Comparison of ENCODE assay signal across 26 cellular contexts in the genomic region with DNA sequence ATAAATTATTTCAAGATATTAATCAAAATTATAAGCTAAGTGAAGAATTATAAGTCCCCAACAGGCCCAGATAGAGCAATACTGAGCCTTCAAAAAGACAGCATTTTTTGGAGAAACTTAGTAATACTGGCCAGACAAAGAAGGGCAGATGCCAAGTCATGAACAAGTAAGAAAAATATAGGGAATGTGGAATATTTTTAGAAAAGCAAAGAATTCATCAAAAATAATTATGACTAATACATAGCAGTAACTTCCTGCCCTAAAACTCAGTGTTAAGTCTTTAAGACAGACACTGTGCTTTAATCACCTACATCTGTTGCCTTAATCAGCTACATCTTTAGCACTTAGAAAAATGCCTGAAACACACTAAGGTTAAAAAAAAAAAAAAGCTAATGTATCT. TPM values are rescaled to one million over a fixed set of nuclear protein-coding genes. Genes with fewer than 3 reads are reported as not detected.
DNase-seq lines count a peak whose midpoint lies in the region; ATAC-seq and TF ChIP-seq lines count a peak whose summit lies in the region.
"Had no signal": no experiment of that assay in that cellular context is flagged by ENCODE, and none has a peak within 500 bp of the region (broad histone marks: within the 10 kb centered on the region; RNA-seq: fewer than 3 reads in every experiment).

No MANE protein-coding gene starts in this region.

- no peak overlapping the region for H4K91ac ChIP-seq in IMR-90 (ENCODE audit: insufficient read depth, low read depth, low read length)

- ATAC-seq in IMR-90 (ENCODE audit: low read depth) (peak; percentile 24; the same call in 1 of the 2 replicates), HG03039 (IDR thresholded peaks at IDR 0.05; ENCODE audit: unreplicated experiment) (no peak)
- ATAC-seq: body of pancreas, left ventricle myocardium superior had no signal

- H3K4me2 ChIP-seq in IMR-90 (ENCODE audit: low read depth, low read length), result no peak overlapping the region

- no peak overlapping the region for H2BK5ac ChIP-seq in IMR-90 (ENCODE audit: low read depth, low read length, poor library complexity, severe bottlenecking)

- no peaks in the 10 kb centered on the region for H4K20me1 ChIP-seq in IMR-90 (ENCODE audit: insufficient read depth, low read length)

- H3K9ac ChIP-seq in IMR-90 (ENCODE audit: low read depth, low read length), result no peak overlapping the region

- TF ChIP-seq POLR2A in IMR-90 (IDR thresholded peaks at IDR 0.05; ENCODE audit: low read depth, low read length), result no peak

- TF ChIP-seq RAD21 in IMR-90 (IDR thresholded peaks at IDR 0.05; ENCODE audit: low read length), result no peak

- H3K4me3 Mint-ChIP-seq in chondrocyte (ENCODE audit: unreplicated experiment), result no peak overlapping the region
- H3K4me3 Mint-ChIP-seq: activated B cell treated with CpG ODN at 0.5 μM for 24 hours; activated naive CD8-positive, alpha-beta T cell treated with anti-CD3 and anti-CD28 coated beads for 36 hours; B cell; nephron progenitor cell had no signal

- no peak overlapping the region for H3K27ac ChIP-seq in IMR-90 (ENCODE audit: insufficient read depth, low read length)
- H3K27ac ChIP-seq: 22Rv1, body of pancreas, RWPE1, testis had no signal

- H2AFZ ChIP-seq in IMR-90 (replicated peaks; ENCODE audit: low read length, poor library complexity), result no peak overlapping the region

- peaks cover 33% of the 10 kb centered on the region for H3K4me1 Mint-ChIP-seq in chondrocyte (ENCODE audit: low read depth)
- H3K4me1 Mint-ChIP-seq: activated B cell treated with CpG ODN at 0.5 μM for 24 hours, B cell had no signal

- H2AK5ac ChIP-seq in IMR-90 (ENCODE audit: low read depth, low read length), result no peak overlapping the region

- H2BK15ac ChIP-seq in IMR-90 (ENCODE audit: low read depth, low read length), result no peak overlapping the region

- dilution Hi-C loops in IMR-90 (cut with HindIII; ENCODE audit: low sequenced_read_pairs, unreplicated experiment), result no loop called here

- H4K8ac ChIP-seq in IMR-90 (ENCODE audit: low read depth in 2 of 2, low read length in 2 of 2), result no peak overlapping the region

- POLR2A ChIA-PET in IMR-90 (lab: Charles Lee; ENCODE audit: unreplicated experiment), result interaction anchor here (0.6 kb wide), 1 partner anchor 183 kb away, joined by 4 read pairs; no protein-coding TSS in a partner anchor

- peak overlapping the region; percentile 65 for H3K27ac Mint-ChIP-seq in chondrocyte (ENCODE audit: unreplicated experiment)
- H3K27ac Mint-ChIP-seq: activated B cell treated with CpG ODN at 0.5 μM for 24 hours; activated naive CD8-positive, alpha-beta T cell treated with anti-CD3 and anti-CD28 coated beads for 36 hours; B cell; nephron progenitor cell had no signal

- H3K9me1 ChIP-seq in IMR-90 (ENCODE audit: insufficient read depth, low read length), result 0 out of 2 replicates have a peak, but pooled peaks cover 2% of the 10 kb centered on the region

- no peak overlapping the region for H2BK20ac ChIP-seq in IMR-90 (ENCODE audit: low read depth, low read length)

- H3K27me3 Mint-ChIP-seq in chondrocyte (ENCODE audit: low read depth), result no peaks in the 10 kb centered on the region
- H3K27me3 Mint-ChIP-seq: activated B cell treated with CpG ODN at 0.5 μM for 24 hours; activated naive CD8-positive, alpha-beta T cell treated with anti-CD3 and anti-CD28 coated beads for 36 hours; B cell had no signal

- DNase-seq in AG08395 (ENCODE audit: low spot score) (peak; percentile 29), IMR-90 (peak; percentile 33), chondrocyte (ENCODE audit: low spot score) (no peak), iris pigment epithelial cell (ENCODE audit: low read depth) (peak; percentile 42), GM19238 (ENCODE audit: insufficient read length, low spot score) (no peak), NCI-H82 treated with DMSO at 0.1 percent for 48 hours (lab: John Stamatoyannopoulos, UW; ENCODE audit: unreplicated experiment) (no peak), GDM1 (lab: John Stamatoyannopoulos, UW) (no peak)
- DNase-seq: activated B cell treated with CpG ODN at 0.5 μM for 24 hours; activated CD4-positive, alpha-beta T cell treated with anti-CD3 and anti-CD28 coated beads, Interleukin-2, amount 50 U/mL, for 48 hours; activated naive CD8-positive, alpha-beta T cell treated with anti-CD3 and anti-CD28 coated beads for 36 hours; body of pancreas; DMS79 treated with DMSO at 0.1 percent for 48 hours; KBM-7; left ventricle myocardium superior; midbrain; NCI-H1436; NCI-H2107; NCI-H510A; nephron progenitor cell; testis had no signal

- H2AK9ac ChIP-seq in IMR-90 (replicated peaks; ENCODE audit: low read depth, low read length, poor library complexity), result no peak overlapping the region

- no peak overlapping the region for H3K56ac ChIP-seq in IMR-90 (ENCODE audit: extremely low read depth, insufficient read depth, low read length)

- no peaks in the 10 kb centered on the region for H3K36me3 ChIP-seq in IMR-90 (ENCODE audit: control insufficient read depth, insufficient read depth, low read length)
- H3K36me3 ChIP-seq: HAP-1 had no signal

- no peak overlapping the region for H2BK120ac ChIP-seq in IMR-90 (ENCODE audit: low read depth, low read length)

- H3K9me3 Mint-ChIP-seq in chondrocyte (ENCODE audit: low read depth), result no peaks in the 10 kb centered on the region
- H3K9me3 Mint-ChIP-seq: activated B cell treated with CpG ODN at 0.5 μM for 24 hours; activated naive CD8-positive, alpha-beta T cell treated with anti-CD3 and anti-CD28 coated beads for 36 hours; nephron progenitor cell had no signal

- no peak overlapping the region for H3K14ac ChIP-seq in IMR-90 (replicated peaks; ENCODE audit: low read depth, low read length)

- BruUV-seq in IMR-90 (replicated peaks; lab: Mats Ljungman, UMichigan), result no TSS peak

- H3K27me3 ChIP-seq in IMR-90 (ENCODE audit: control insufficient read depth, insufficient read depth, low read length), result no peaks in the 10 kb centered on the region
- H3K27me3 ChIP-seq: body of pancreas, testis had no signal

- no peak overlapping the region for H4K5ac ChIP-seq in IMR-90 (ENCODE audit: low read depth, low read length)

- H3K4me3 ChIP-seq in IMR-90 (ENCODE audit: insufficient read depth, low read depth, low read length), result no peak overlapping the region
- H3K4me3 ChIP-seq: body of pancreas, coronary artery, HAP-1, testis had no signal

- H3K23ac ChIP-seq in IMR-90 (ENCODE audit: low read depth, low read length), result no peak overlapping the region

- peaks cover 2% of the 10 kb centered on the region for H3K36me3 Mint-ChIP-seq in chondrocyte (ENCODE audit: low read depth)

- H3K4me1 ChIP-seq in IMR-90 (ENCODE audit: control insufficient read depth, insufficient read depth, low read length), result no peaks in the 10 kb centered on the region
- H3K4me1 ChIP-seq: body of pancreas, testis had no signal

- H3K79me1 ChIP-seq in IMR-90 (ENCODE audit: low read depth in 1 of 2, low read length in 2 of 2), result no peaks in the 10 kb centered on the region

- no peaks in the 10 kb centered on the region for H3K9me3 ChIP-seq in IMR-90 (ENCODE audit: control insufficient read depth, insufficient read depth, low read length)
- H3K9me3 ChIP-seq: body of pancreas, HAP-1, testis had no signal

- H3K4ac ChIP-seq in IMR-90 (ENCODE audit: low read depth, low read length), result no peak overlapping the region

- no peak overlapping the region for H3K18ac ChIP-seq in IMR-90 (ENCODE audit: low read depth, low read length)

- intact Hi-C loops in IMR-90 (cut with micrococcal nuclease), result loop anchor here (5.0 kb wide), 4 partner anchors 227 to 1368 kb away; no protein-coding TSS in a partner anchor

- CTCF ChIA-PET in IMR-90 (lab: Yijun Ruan, JAX), result interaction anchor here (0.6 kb wide), 2 partner anchors 516 to 1482 kb away, joined by 3 to 4 read pairs; no protein-coding TSS in a partner anchor

- in situ Hi-C loops in IMR-90 (cut with MboI; ENCODE audit: low sequenced_read_pairs), result loop anchor here (10.0 kb wide), 1 partner anchor 1620 kb away; no protein-coding TSS in a partner anchor

- no peak for TF ChIP-seq CTCF in IMR-90 (conservative IDR thresholded peaks at IDR 0.05; ENCODE audit: low read depth, low read length)
- no peak for TF ChIP-seq CTCF in chondrocyte (IDR thresholded peaks at IDR 0.05)

TF ChIP-seq in IMR-90, 13 proteins besides CTCF, POLR2A, EP300 and RAD21 (continues in another document):
- TF ChIP-seq RCOR1 (IDR thresholded peaks at IDR 0.05; ENCODE audit: insufficient replicate concordance, low read length) (no peak), MAFK (IDR thresholded peaks at IDR 0.05; ENCODE audit: low read depth, low read length) (no peak), CEBPB (IDR thresholded peaks at IDR 0.05; ENCODE audit: low read depth, low read length) (no peak), CHD1 (IDR thresholded peaks at IDR 0.05; ENCODE audit: low read depth, low read length) (no peak), FOS (IDR thresholded peaks at IDR 0.05; ENCODE audit: low read depth, low read length) (no peak), BHLHE40 (IDR thresholded peaks at IDR 0.05; ENCODE audit: low read depth, low read length) (no peak), RFX5 (IDR thresholded peaks at IDR 0.05; ENCODE audit: low read depth, low read length) (no peak), MAZ (IDR thresholded peaks at IDR 0.05; ENCODE audit: borderline replicate concordance, low read depth, low read length) (no peak), MXI1 (IDR thresholded peaks at IDR 0.05; ENCODE audit: borderline replicate concordance, low read depth, low read length) (no peak)
- TF ChIP-seq, protein P1, sequence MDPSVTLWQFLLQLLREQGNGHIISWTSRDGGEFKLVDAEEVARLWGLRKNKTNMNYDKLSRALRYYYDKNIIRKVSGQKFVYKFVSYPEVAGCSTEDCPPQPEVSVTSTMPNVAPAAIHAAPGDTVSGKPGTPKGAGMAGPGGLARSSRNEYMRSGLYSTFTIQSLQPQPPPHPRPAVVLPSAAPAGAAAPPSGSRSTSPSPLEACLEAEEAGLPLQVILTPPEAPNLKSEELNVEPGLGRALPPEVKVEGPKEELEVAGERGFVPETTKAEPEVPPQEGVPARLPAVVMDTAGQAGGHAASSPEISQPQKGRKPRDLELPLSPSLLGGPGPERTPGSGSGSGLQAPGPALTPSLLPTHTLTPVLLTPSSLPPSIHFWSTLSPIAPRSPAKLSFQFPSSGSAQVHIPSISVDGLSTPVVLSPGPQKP (IDR thresholded peaks at IDR 0.05; ENCODE audit: borderline replicate concordance, low read depth, low read length), result no peak
- TF ChIP-seq, protein P2, sequence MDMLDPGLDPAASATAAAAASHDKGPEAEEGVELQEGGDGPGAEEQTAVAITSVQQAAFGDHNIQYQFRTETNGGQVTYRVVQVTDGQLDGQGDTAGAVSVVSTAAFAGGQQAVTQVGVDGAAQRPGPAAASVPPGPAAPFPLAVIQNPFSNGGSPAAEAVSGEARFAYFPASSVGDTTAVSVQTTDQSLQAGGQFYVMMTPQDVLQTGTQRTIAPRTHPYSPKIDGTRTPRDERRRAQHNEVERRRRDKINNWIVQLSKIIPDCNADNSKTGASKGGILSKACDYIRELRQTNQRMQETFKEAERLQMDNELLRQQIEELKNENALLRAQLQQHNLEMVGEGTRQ (IDR thresholded peaks at IDR 0.05; ENCODE audit: low read depth, low read length), result no peak

RNA-seq across cellular contexts. Expression of a gene that starts 31.2 kb away (rescaled TPM):
- total RNA-seq in IMR-90 (2012; rRNA removed) (8.1 and 21.4 TPM in 2 replicates), chondrocyte (7.2 to 7.8 TPM (median 7.3 TPM) in 3 replicates)
- polyA plus RNA-seq in IMR-90 (2012; rRNA removed), result 6.1 and 9.8 TPM in 2 replicates
- polyA plus RNA-seq in IMR-90 (2012; cell fraction: cytosol; rRNA removed), result 2.3 and 2.6 TPM in 2 replicates
- 3.0 and 5.6 TPM in 2 replicates for polyA plus RNA-seq in IMR-90 (2012; cell fraction: nucleus; rRNA removed; ENCODE audit: low replicate concordance)

Comparison
In these comparisons a context has a peak if more than half of its experiments do, and no peak if none do; other contexts are left out.
1. DNase-seq: peak in AG08395 (single experiment), IMR-90 (single experiment) and iris pigment epithelial cell (single experiment); none in chondrocyte (single experiment), GM19238 (single experiment), NCI-H82 treated with DMSO at 0.1 percent for 48 hours (single experiment) and GDM1 (single experiment).